ENCODE assay signal across 8 cellular contexts in the genomic region with DNA sequence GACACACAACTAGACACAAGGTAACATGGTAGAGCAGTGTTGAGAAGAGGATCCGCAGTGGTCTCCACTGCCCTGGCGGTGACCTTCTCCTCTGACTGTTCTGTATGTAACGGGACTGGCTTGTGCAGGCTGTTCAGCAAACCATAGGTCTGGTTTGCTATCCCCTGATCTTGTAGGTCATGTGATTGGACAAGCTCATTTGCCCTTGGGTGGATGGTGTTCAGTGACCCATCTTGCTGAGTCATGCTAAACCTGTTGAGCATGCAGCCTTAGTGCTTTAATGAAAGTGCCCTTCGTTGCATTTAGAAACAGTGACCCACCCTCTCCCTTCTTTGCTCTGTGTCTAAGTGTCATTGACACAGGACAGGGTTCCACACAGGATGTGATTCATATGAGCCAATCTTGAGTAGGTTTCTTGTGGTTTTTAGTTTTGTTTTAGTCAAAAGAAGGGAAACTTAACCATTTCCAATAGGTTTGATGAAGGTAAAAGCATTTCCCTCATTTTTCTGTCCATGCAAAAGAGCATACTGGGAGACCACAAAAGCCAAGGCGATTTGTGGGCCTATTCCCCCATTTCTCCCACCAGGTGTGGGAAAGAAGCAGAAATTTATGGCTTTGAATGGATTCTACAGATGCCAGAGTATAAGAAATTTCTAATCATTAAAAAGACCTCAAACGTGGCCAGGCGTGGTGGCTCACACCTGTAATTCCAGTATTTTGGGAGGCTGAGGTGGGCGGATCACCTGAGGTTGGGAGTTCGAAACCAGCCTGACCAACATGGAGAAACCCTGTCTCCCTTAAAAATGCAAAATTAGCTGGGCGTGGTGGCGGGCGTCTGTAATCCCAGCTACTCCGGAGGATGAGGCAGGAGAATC. TPM values are rescaled to one million over a fixed set of nuclear protein-coding genes. Genes with fewer than 3 reads are reported as not detected.
DNase-seq lines count a peak whose midpoint lies in the region; ATAC-seq and TF ChIP-seq lines count a peak whose summit lies in the region.

No MANE protein-coding gene starts in this region.

- H3K4me1 ChIP-seq in mucosa of descending colon (ENCODE audit: low read depth) (peaks cover 9% of the 10 kb centered on the region), upper lobe of right lung (peaks cover 22% of the 10 kb centered on the region)

- TF ChIP-seq CTCF in brain microvascular endothelial cell (IDR thresholded peaks at IDR 0.05; ENCODE audit: low read depth, low read length, missing control alignments) (no peak), mucosa of descending colon (IDR thresholded peaks at IDR 0.05) (no peak), upper lobe of right lung (IDR thresholded peaks at IDR 0.05) (no peak)

- ATAC-seq in GM19468 (IDR thresholded peaks at IDR 0.05; ENCODE audit: extremely low read depth, unreplicated experiment) (peak; percentile 73), HG03565 (IDR thresholded peaks at IDR 0.05; ENCODE audit: unreplicated experiment) (peak; percentile 79), mucosa of descending colon (peak; percentile 83), upper lobe of right lung (peak; percentile 88)

- in situ Hi-C loops in brain microvascular endothelial cell (cut with HindIII; ENCODE audit: low pct_ligation_motif_present, low sequenced_read_pairs): no loop called here

- intact Hi-C loops in mucosa of descending colon (cut with DNase I, micrococcal nuclease): no loop called here
- intact Hi-C loops in upper lobe of right lung (cut with DNase I): no loop called here

- H3K27me3 ChIP-seq in brain microvascular endothelial cell (replicated peaks) (no peaks in the 10 kb centered on the region), upper lobe of right lung (no peaks in the 10 kb centered on the region)

- H3K9me3 ChIP-seq in mucosa of descending colon (no peaks in the 10 kb centered on the region), upper lobe of right lung (no peaks in the 10 kb centered on the region)

- peak; percentile 88 for DNase-seq in ELR (ENCODE audit: low read depth)
- DNase-seq in T-helper 2 cell: peak in 4 of 5 experiments; percentile 5 to 98 (median 34)
- DNase-seq in brain microvascular endothelial cell: peak; percentile 76
- DNase-seq in mucosa of descending colon: peak in 1 of 3 donors; percentile 49
- no peak for DNase-seq in upper lobe of right lung
- no peak for DNase-seq in NCI-H2081 treated with DMSO at 0.1 percent for 48 hours (lab: John Stamatoyannopoulos, UW)

- H3K4me3 ChIP-seq in brain microvascular endothelial cell (ENCODE audit: low read depth, low read length) (no peak overlapping the region), mucosa of descending colon (no peak overlapping the region), upper lobe of right lung (no peak overlapping the region)

- peak overlapping the region; percentile 71 for H3K27ac ChIP-seq in brain microvascular endothelial cell
- H3K27ac ChIP-seq in upper lobe of right lung: peak overlapping the region; percentile 38

- H3K36me3 ChIP-seq in brain microvascular endothelial cell (replicated peaks) (no peaks in the 10 kb centered on the region), mucosa of descending colon (ENCODE audit: low read depth) (no peaks in the 10 kb centered on the region), upper lobe of right lung (no peaks in the 10 kb centered on the region)

RNA-seq across cellular contexts. Expression of a gene that starts 32.6 kb away (rescaled TPM):
- 100 to 1,000 TPM in 1 of 3 donors, 10 to 100 TPM in 2; 66.9 to 112 (median 71.6) TPM for total RNA-seq in mucosa of descending colon
- total RNA-seq in upper lobe of right lung: 108 TPM

Comparison
In these comparisons a context has a peak if more than half of its experiments do, and no peak if none do; other contexts are left out.
1. DNase-seq: peak in ELR (single experiment), T-helper 2 cell (4 of 5) and brain microvascular endothelial cell (single experiment); none in upper lobe of right lung (single experiment) and NCI-H2081 treated with DMSO at 0.1 percent for 48 hours (single experiment).
2. Peak in every context shown above with its lines, with median percentiles within 50 percentile points of each other: ATAC-seq.